8 cellular contexts compared by ENCODE assay signal in genomic region chr12:6062427-6063378, GRCh38.
A peak's percentile ranks its signal among the peaks of the same experiment; 100 is the strongest.
DNase-seq lines count a peak whose midpoint lies in the region; FAIRE-seq and TF ChIP-seq lines count a peak whose summit lies in the region.

No MANE protein-coding gene starts in this region.

- TF ChIP-seq CTCF in AG10803 (conservative IDR thresholded peaks at IDR 0.05; ENCODE audit: low read length) = peak; percentile 99
- peak; percentile 79 for TF ChIP-seq CTCF in GM20000 (IDR thresholded peaks at IDR 0.05; ENCODE audit: extremely low read depth, missing control alignments)
- peak; percentile 83 for TF ChIP-seq CTCF in OCI-LY1 (IDR thresholded peaks at IDR 0.05; ENCODE audit: low read length)
- peak; percentile 94 for TF ChIP-seq CTCF in foreskin fibroblast (IDR thresholded peaks at IDR 0.05; ENCODE audit: low read depth, low read length)
- peak; percentile 96 for TF ChIP-seq CTCF in osteocyte (IDR thresholded peaks at IDR 0.05)

- FAIRE-seq in urothelium cell line (lab: Jason Lieb, UNC) = no peak

- H3K4me2 ChIP-seq in OCI-LY1 (ENCODE audit: low read length) = no peak overlapping the region

- no peaks in the 10 kb centered on the region for H3K36me3 Mint-ChIP-seq in osteocyte (ENCODE audit: unreplicated experiment)

- no peak overlapping the region for H3K4me3 Mint-ChIP-seq in osteocyte (ENCODE audit: unreplicated experiment)

- no peak overlapping the region for H3K4me3 ChIP-seq in AG10803 (ENCODE audit: low read length)
- no peak overlapping the region for H3K4me3 ChIP-seq in OCI-LY1 (ENCODE audit: low read depth, low read length, poor library complexity, severe bottlenecking)
- H3K4me3 ChIP-seq in foreskin fibroblast (ENCODE audit: low read depth in 1 of 2, low read length in 2 of 2) = no peak overlapping the region

- H4K20me1 ChIP-seq in OCI-LY1 (ENCODE audit: insufficient read depth, low read length) = no peaks in the 10 kb centered on the region

- H3K27ac Mint-ChIP-seq in osteocyte (ENCODE audit: unreplicated experiment) = peak overlapping the region; percentile 38

- no peaks in the 10 kb centered on the region for H3K9me2 ChIP-seq in OCI-LY1 (ENCODE audit: low read depth, low read length)

- H3K27me3 Mint-ChIP-seq in osteocyte (ENCODE audit: unreplicated experiment) = no peaks in the 10 kb centered on the region

- no peak overlapping the region for H2AFZ ChIP-seq in OCI-LY1 (ENCODE audit: low read length)

- no peaks in the 10 kb centered on the region for H3K4me1 ChIP-seq in OCI-LY1 (ENCODE audit: insufficient read depth, low read length, severe bottlenecking)

- H3K9me3 ChIP-seq in OCI-LY1 (ENCODE audit: low read length) = no peaks in the 10 kb centered on the region

- DNase-seq in AG10803 (ENCODE audit: low read depth) (peak; percentile 46), GM20000 (ENCODE audit: low spot score) (peak; percentile 82), activated T-helper 1 cell treated with Interleukin-2 at 50 U/mL for 16 hours (ENCODE audit: low read depth) (peak; percentile 22), foreskin fibroblast (peak; percentile 47 to 81), osteocyte (ENCODE audit: extremely low spot score, unreplicated experiment) (no peak), urothelium cell line (ENCODE audit: low spot score) (peak; percentile 84), DMS153 treated with DMSO at 0.1 percent for 48 hours (lab: John Stamatoyannopoulos, UW; ENCODE audit: unreplicated experiment) (no peak)

- H3K9me3 Mint-ChIP-seq in osteocyte (ENCODE audit: unreplicated experiment) = no peaks in the 10 kb centered on the region

- peaks cover 39% of the 10 kb centered on the region for H3K4me1 Mint-ChIP-seq in osteocyte (ENCODE audit: unreplicated experiment)

- no peak overlapping the region for H3K9ac ChIP-seq in OCI-LY1 (ENCODE audit: low read length)

- H3K27ac ChIP-seq in OCI-LY1 (ENCODE audit: low read depth, low read length, poor library complexity, severe bottlenecking) = no peak overlapping the region

- no peaks in the 10 kb centered on the region for H3K79me2 ChIP-seq in OCI-LY1 (ENCODE audit: insufficient read depth, low read length)

- no peaks in the 10 kb centered on the region for H3K27me3 ChIP-seq in OCI-LY1 (ENCODE audit: insufficient read depth, low read length)

- no peaks in the 10 kb centered on the region for H3F3A ChIP-seq in OCI-LY1 (ENCODE audit: insufficient read depth, low read length)

- H3K36me3 ChIP-seq in OCI-LY1 (ENCODE audit: insufficient read depth, low read length) = no peaks in the 10 kb centered on the region

Comparison
In these comparisons a context has a peak if more than half of its experiments do, and no peak if none do; other contexts are left out.
1. DNase-seq: peak in AG10803 (single experiment), GM20000 (single experiment), activated T-helper 1 cell treated with Interleukin-2 at 50 U/mL for 16 hours (single experiment), foreskin fibroblast (2 of 2) and urothelium cell line (single experiment); none in osteocyte (single experiment) and DMS153 treated with DMSO at 0.1 percent for 48 hours (single experiment).
2. Peak in every context shown above with its lines, with median percentiles within 50 percentile points of each other: CTCF ChIP-seq.